12 cellular contexts compared by ENCODE assay signal in genomic region chr6:121651420-121651819, GRCh38.
DNase-seq lines count a peak whose midpoint lies in the region; ATAC-seq, FAIRE-seq and TF ChIP-seq lines count a peak whose summit lies in the region.
"Had no signal": no experiment of that assay in that cellular context is flagged by ENCODE, and none has a peak within 500 bp of the region (broad histone marks: within the 10 kb centered on the region; RNA-seq: fewer than 3 reads in every experiment).

No MANE protein-coding gene starts in this region.

- no peaks in the 10 kb centered on the region for H3K36me3 Mint-ChIP-seq in T-helper 2 cell treated with Interferon-gamma antibody and Interleukin-4, amounts not matched to agents 5 μg/mL and 100 μg/mL, for 36 hours (ENCODE audit: low read depth)

- POLR2A ChIA-PET in HepG2 (lab: Yijun Ruan, JAX), result no interaction called here

- TF ChIP-seq EP300 in HepG2 (IDR thresholded peaks at IDR 0.05; ENCODE audit: low read depth in 2 of 2, low read length in 2 of 2) (no peak), HepG2 (CRISPR knock-in tag; IDR thresholded peaks at IDR 0.05; ENCODE audit: borderline replicate concordance) (no peak)

- intact Hi-C loops in right lobe of liver (cut with DNase I), result no loop called here
- intact Hi-C loops in HepG2 (cut with micrococcal nuclease; ENCODE audit: unreplicated experiment), result no loop called here

- FAIRE-seq in HepG2 (lab: Jason Lieb, UNC), result no peak

- peak; percentile 40 to 85 (median 66) for ATAC-seq in right lobe of liver
- no peak for ATAC-seq in HepG2

- no peak overlapping the region for H2AFZ ChIP-seq in HepG2 (ENCODE audit: low read length)

- H3K9ac ChIP-seq in HepG2 (ENCODE audit: insufficient read depth, low read depth, low read length), result no peak overlapping the region

- 24% methylated on average over 1 of the region's 1 CpG for WGBS in right lobe of liver (ENCODE audit: insufficient coverage, low coverage, low lambda C conversion rate, missing lambda C conversion rate)
- WGBS in HepG2 (ENCODE audit: low lambda C conversion rate), result 0% methylated on average over 1 of the region's 1 CpG

- H3K4me1 ChIP-seq in right lobe of liver (no peaks in the 10 kb centered on the region), HepG2 (ENCODE audit: insufficient read depth, low read length) (no peaks in the 10 kb centered on the region)
- H3K4me1 ChIP-seq in effector memory CD4-positive, alpha-beta T cell (ENCODE audit: control insufficient read depth, insufficient read depth, low read length, poor library complexity, severe bottlenecking), result no peaks in the 10 kb centered on the region

- DNase-seq in right lobe of liver, result no peak
- no peak for DNase-seq in HepG2 (ENCODE audit: low spot score)
- DNase-seq in T-helper 2 cell treated with Interferon-gamma antibody and Interleukin-4, amounts not matched to agents 5 μg/mL and 100 μg/mL, for 36 hours (ENCODE audit: low spot score), result no peak
- peak; percentile 85 for DNase-seq in iris pigment epithelial cell (ENCODE audit: low read depth)
- DNase-seq in effector memory CD4-positive, alpha-beta T cell, result no peak
- DNase-seq in HUDEP-2 (lab: John Stamatoyannopoulos, UW; ENCODE audit: unreplicated experiment in 76 of 76), result no peak
- DNase-seq in ureter (ENCODE audit: low spot score), result no peak
- no peak for DNase-seq in NCI-H128 (lab: John Stamatoyannopoulos, UW; ENCODE audit: unreplicated experiment)
- DNase-seq: AML-193, DMS 273 treated with DMSO at 0.1 percent for 48 hours, spleen had no signal

- H3K36me3 ChIP-seq in right lobe of liver (no peaks in the 10 kb centered on the region), HepG2 (replicated peaks in 1 of 2; ENCODE audit: control insufficient read depth in 1 of 2, insufficient read depth in 2 of 2, low read length in 2 of 2) (no peaks in the 10 kb centered on the region)
- no peaks in the 10 kb centered on the region for H3K36me3 ChIP-seq in effector memory CD4-positive, alpha-beta T cell (ENCODE audit: control insufficient read depth, insufficient read depth, low read length)
- H3K36me3 ChIP-seq: spleen had no signal

- CTCF ChIA-PET in HepG2 (lab: Yijun Ruan, JAX; ENCODE audit: low intra/inter-chr PET ratio, low total read pairs), result no interaction called here

- H3K27ac Mint-ChIP-seq in T-helper 2 cell treated with Interferon-gamma antibody and Interleukin-4, amounts not matched to agents 5 μg/mL and 100 μg/mL, for 36 hours, result peak overlapping the region; percentile 56

- H3K4me3 Mint-ChIP-seq in T-helper 2 cell treated with Interferon-gamma antibody and Interleukin-4, amounts not matched to agents 5 μg/mL and 100 μg/mL, for 36 hours, result peak overlapping the region; percentile 55

- H3K27me3 Mint-ChIP-seq in T-helper 2 cell treated with Interferon-gamma antibody and Interleukin-4, amounts not matched to agents 5 μg/mL and 100 μg/mL, for 36 hours (ENCODE audit: low read depth), result no peaks in the 10 kb centered on the region

- no peak for TF ChIP-seq RAD21 in HepG2 (CRISPR knock-in tag; IDR thresholded peaks at IDR 0.05)

- no TSS peak for BruUV-seq in HepG2 (replicated peaks; lab: Mats Ljungman, UMichigan)

- H3K4me3 ChIP-seq in right lobe of liver (no peak overlapping the region), HepG2 (replicated peaks in 1 of 3; ENCODE audit: insufficient read depth in 1 of 3, low read depth in 2 of 3, low read length in 3 of 3) (no peak overlapping the region)
- H3K4me3 ChIP-seq in effector memory CD4-positive, alpha-beta T cell (ENCODE audit: insufficient read depth, low read depth, low read length, poor library complexity, severe bottlenecking), result no peak overlapping the region
- H3K4me3 ChIP-seq: SK-N-MC, spleen had no signal

- H3K27ac ChIP-seq in right lobe of liver (no peak overlapping the region), HepG2 (ENCODE audit: extremely low read length, insufficient read depth, low read length) (no peak overlapping the region)
- no peak overlapping the region for H3K27ac ChIP-seq in effector memory CD4-positive, alpha-beta T cell (ENCODE audit: insufficient read depth, low read length, poor library complexity, severe bottlenecking)
- H3K27ac ChIP-seq: SK-N-MC, spleen had no signal

- peaks cover 27% of the 10 kb centered on the region for H3K4me1 Mint-ChIP-seq in T-helper 2 cell treated with Interferon-gamma antibody and Interleukin-4, amounts not matched to agents 5 μg/mL and 100 μg/mL, for 36 hours (ENCODE audit: low read depth)

- TF ChIP-seq CTCF in right lobe of liver (IDR thresholded peaks at IDR 0.05) (no peak), HepG2 (CRISPR knock-in tag; IDR thresholded peaks at IDR 0.05) (no peak)

- H3K9me3 ChIP-seq in right lobe of liver, result no peaks in the 10 kb centered on the region
- H3K9me3 ChIP-seq in HepG2 (ENCODE audit: low read length), result no peaks in the 10 kb centered on the region
- no peaks in the 10 kb centered on the region for H3K9me3 ChIP-seq in effector memory CD4-positive, alpha-beta T cell (ENCODE audit: control insufficient read depth, low read length)
- H3K9me3 ChIP-seq: spleen had no signal

- H3K27me3 ChIP-seq in right lobe of liver (no peaks in the 10 kb centered on the region), HepG2 (ENCODE audit: control insufficient read depth in 1 of 2, insufficient read depth in 2 of 2, low read length in 2 of 2) (no peaks in the 10 kb centered on the region)
- H3K27me3 ChIP-seq in effector memory CD4-positive, alpha-beta T cell (replicated peaks; ENCODE audit: control insufficient read depth, insufficient read depth, low read length, poor library complexity, severe bottlenecking), result no peaks in the 10 kb centered on the region
- H3K27me3 ChIP-seq: spleen had no signal

- H3K79me2 ChIP-seq in HepG2 (ENCODE audit: insufficient read depth, low read length), result no peaks in the 10 kb centered on the region

- no peaks in the 10 kb centered on the region for H4K20me1 ChIP-seq in HepG2 (ENCODE audit: insufficient read depth, low read length)

- TF ChIP-seq POLR2A in right lobe of liver (IDR thresholded peaks at IDR 0.05), result no peak
- no peak for TF ChIP-seq POLR2A in HepG2 (IDR thresholded peaks at IDR 0.05; ENCODE audit: insufficient read depth in 1 of 2, low read depth in 2 of 2, low read length in 2 of 2)

- no peak overlapping the region for H3K4me2 ChIP-seq in HepG2 (ENCODE audit: low read depth, low read length)

- H3K9me3 Mint-ChIP-seq in T-helper 2 cell treated with Interferon-gamma antibody and Interleukin-4, amounts not matched to agents 5 μg/mL and 100 μg/mL, for 36 hours, result no peaks in the 10 kb centered on the region

- in situ Hi-C loops in HepG2 (cut with HindIII; ENCODE audit: extremely low pct_ligation_motif_present, low pct_unique_long_range_greater_than_20kb), result no loop called here

TF ChIP-seq in HepG2, 621 proteins besides CTCF, POLR2A, EP300 and RAD21:
- TF ChIP-seq PRMT3 (CRISPR knock-in tag; IDR thresholded peaks at IDR 0.05; ENCODE audit: borderline replicate concordance, low read depth), result no peak
- no peak for TF ChIP-seq SATB2 (CRISPR knock-in tag; IDR thresholded peaks at IDR 0.05)
- TF ChIP-seq KAT7 (CRISPR knock-in tag; IDR thresholded peaks at IDR 0.05; ENCODE audit: borderline replicate concordance), result no peak
TF ChIP-seq in HepG2: peak in this region for 0.
